In the genomic region with DNA sequence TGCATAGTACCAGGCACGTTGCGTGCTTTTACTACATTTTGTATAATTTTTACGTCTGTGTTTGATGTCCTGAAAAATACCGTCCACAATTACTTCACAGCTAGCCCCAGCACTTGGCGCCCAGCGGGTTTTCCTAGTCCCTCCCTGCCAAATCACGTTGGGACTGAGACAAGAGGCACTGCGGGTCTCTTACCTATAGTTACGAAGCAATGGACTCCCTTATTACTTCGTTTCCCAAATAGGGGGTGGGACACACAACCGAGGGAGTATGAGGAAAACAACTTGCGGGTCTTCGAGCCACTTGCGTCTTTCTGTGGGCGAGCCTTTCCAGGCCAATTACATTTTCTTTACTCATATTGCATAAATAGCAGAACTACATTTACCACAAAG, we compare ENCODE assay signal across 8 cellular contexts. TPM values are rescaled to one million over a fixed set of nuclear protein-coding genes. Genes with fewer than 3 reads are reported as not detected.
DNase-seq lines count a peak whose midpoint lies in the region; ATAC-seq, FAIRE-seq and TF ChIP-seq lines count a peak whose summit lies in the region.

No MANE protein-coding gene starts in this region.

- CTCF ChIA-PET in AG04450 (lab: Charles Lee) = interaction anchor here (0.8 to 1.7 kb wide), 2 partner anchors 9 to 437 kb away, joined by 4 to 10 read pairs; no protein-coding TSS in a partner anchor
- CTCF ChIA-PET in activated CD8-positive, alpha-beta T cell treated with anti-CD3 and anti-CD28 coated beads, Interleukin-2, amount 10 ng/mL, durations not matched to agents 7 days and 5 days (lab: Charles Lee) = interaction anchor here (1.1 to 2.7 kb wide), 3 partner anchors 9 to 15 kb away, joined by 4 to 24 read pairs (median 14); no protein-coding TSS in a partner anchor

- TF ChIP-seq POLR2A in H54 (IDR thresholded peaks at IDR 0.05; ENCODE audit: low read depth, low read length) (no peak), sigmoid colon (IDR thresholded peaks at IDR 0.05) (no peak)

- H3K27me3 ChIP-seq in AG04450 (ENCODE audit: control insufficient read depth, insufficient read depth, low read length) (no peaks in the 10 kb centered on the region), cardiac muscle cell (no peaks in the 10 kb centered on the region), sigmoid colon (no peaks in the 10 kb centered on the region)

- peak overlapping the region; percentile 85 for H3K4me3 ChIP-seq in AG04450 (ENCODE audit: low read depth, low read length)
- peak overlapping the region; percentile 47 for H3K4me3 ChIP-seq in cardiac muscle cell
- peak overlapping the region; percentile 55 to 78 (median 64) for H3K4me3 ChIP-seq in sigmoid colon

- no peaks in the 10 kb centered on the region for H3K4me1 ChIP-seq in cardiac muscle cell (ENCODE audit: low read depth)
- H3K4me1 ChIP-seq in sigmoid colon = peaks cover 0 to 22% (median 17%) of the 10 kb centered on the region in 4 donors

- no peak for TF ChIP-seq EP300 in sigmoid colon (IDR thresholded peaks at IDR 0.05)

- peaks cover 26% of the 10 kb centered on the region for H3K4me1 Mint-ChIP-seq in activated CD8-positive, alpha-beta T cell treated with anti-CD3 and anti-CD28 coated beads, Interleukin-2, amount 10 ng/mL, durations not matched to agents 7 days and 5 days (ENCODE audit: low read depth)

- H3K27ac ChIP-seq in AG04450 (ENCODE audit: low read depth, low read length) = peak overlapping the region; percentile 47
- H3K27ac ChIP-seq in cardiac muscle cell = peak overlapping the region; percentile 88
- H3K27ac ChIP-seq in sigmoid colon = peak overlapping the region; percentile 83 to 94 (median 91)

- POLR2A ChIA-PET in AG04450 (lab: Yijun Ruan, JAX) = no interaction called here
- POLR2A ChIA-PET in activated CD8-positive, alpha-beta T cell treated with anti-CD3 and anti-CD28 coated beads, Interleukin-2, amount 10 ng/mL, durations not matched to agents 7 days and 5 days (lab: Charles Lee) = interaction anchor here (0.6 to 0.7 kb wide), 3 partner anchors 55 to 586 kb away, joined by 3 to 5 read pairs (median 3); no protein-coding TSS in a partner anchor

- peaks cover 6% of the 10 kb centered on the region for H3K27me3 Mint-ChIP-seq in activated CD8-positive, alpha-beta T cell treated with anti-CD3 and anti-CD28 coated beads, Interleukin-2, amount 10 ng/mL, durations not matched to agents 7 days and 5 days (ENCODE audit: low read depth)

- H3K27ac Mint-ChIP-seq in activated CD8-positive, alpha-beta T cell treated with anti-CD3 and anti-CD28 coated beads, Interleukin-2, amount 10 ng/mL, durations not matched to agents 7 days and 5 days = peak overlapping the region; percentile 98

- 2% methylated on average over 15 of the region's 15 CpGs for WGBS in sigmoid colon, 2 donors

- H3K36me3 Mint-ChIP-seq in activated CD8-positive, alpha-beta T cell treated with anti-CD3 and anti-CD28 coated beads, Interleukin-2, amount 10 ng/mL, durations not matched to agents 7 days and 5 days (ENCODE audit: low read depth) = peaks cover 6% of the 10 kb centered on the region

- no peaks in the 10 kb centered on the region for H3K9me3 Mint-ChIP-seq in activated CD8-positive, alpha-beta T cell treated with anti-CD3 and anti-CD28 coated beads, Interleukin-2, amount 10 ng/mL, durations not matched to agents 7 days and 5 days (ENCODE audit: insufficient read depth)

- H3K9me3 ChIP-seq in AG04450 (ENCODE audit: control insufficient read depth, insufficient read depth, low read length) (no peaks in the 10 kb centered on the region), cardiac muscle cell (ENCODE audit: low read depth) (no peaks in the 10 kb centered on the region), sigmoid colon (no peaks in the 10 kb centered on the region)

- no peak for ATAC-seq in activated CD8-positive, alpha-beta T cell treated with anti-CD3 and anti-CD28 coated beads, Interleukin-2, amount 10 ng/mL, durations not matched to agents 7 days and 5 days
- ATAC-seq in GM18861 (IDR thresholded peaks at IDR 0.05; ENCODE audit: unreplicated experiment) = no peak
- ATAC-seq in GM18517 (IDR thresholded peaks at IDR 0.05; ENCODE audit: unreplicated experiment) = no peak

- H3K36me3 ChIP-seq in cardiac muscle cell = no peaks in the 10 kb centered on the region
- H3K36me3 ChIP-seq in sigmoid colon = no peaks in the 10 kb centered on the region

- intact Hi-C loops in sigmoid colon (cut with DNase I) = loop anchor here (5.0 to 10.0 kb wide), 2 partner anchors 445 to 678 kb away; partner anchors contain the start of genes TBC1D23 and TMEM45A

- DNase-seq in AG04450 (ENCODE audit: low read depth, low spot score) (no peak), H54 (ENCODE audit: insufficient read length, low spot score) (peak; percentile 7), cardiac muscle cell (ENCODE audit: low read depth in 1 of 2, low spot score in 1 of 2) (no peak), sigmoid colon (peak; percentile 66), MV-4-11 (lab: John Stamatoyannopoulos, UW) (no peak)
- peak; percentile 28 for DNase-seq in activated CD8-positive, alpha-beta T cell treated with anti-CD3 and anti-CD28 coated beads, Interleukin-2, amount 10 ng/mL, durations not matched to agents 7 days and 5 days

- H3K4me3 Mint-ChIP-seq in activated CD8-positive, alpha-beta T cell treated with anti-CD3 and anti-CD28 coated beads, Interleukin-2, amount 10 ng/mL, durations not matched to agents 7 days and 5 days = peak overlapping the region; percentile 92

- FAIRE-seq in H54 (lab: Jason Lieb, UNC) = no peak

- TF ChIP-seq CTCF in AG04450 (IDR thresholded peaks at IDR 0.05; ENCODE audit: low read depth, low read length) (no peak), cardiac muscle cell (IDR thresholded peaks at IDR 0.05; ENCODE audit: low read depth, low read length) (no peak), sigmoid colon (IDR thresholded peaks at IDR 0.05) (no peak)

RNA-seq across cellular contexts. Expression of gene CMSS1, which starts 0.6 kb away (rescaled TPM):
- 11.9 and 15.7 TPM in 2 replicates for polyA plus RNA-seq in AG04450 (2011; rRNA removed)
- 2.9 and 5.1 TPM in 2 replicates for polyA minus RNA-seq in AG04450 (2011; rRNA and poly(A)+ RNA removed)
- total RNA-seq in activated CD8-positive, alpha-beta T cell treated with anti-CD3 and anti-CD28 coated beads, Interleukin-2, amount 10 ng/mL, durations not matched to agents 7 days and 5 days = 10 to 100 TPM; 42.1 to 42.6 TPM
- total RNA-seq in cardiac muscle cell = 13.1 and 17.9 TPM in 2 replicates
- polyA plus RNA-seq in cardiac muscle cell = 32.8 and 32.9 TPM in 2 replicates
- total RNA-seq in sigmoid colon = 10 to 100 TPM; 11.1 to 19.4 (median 16.6) TPM
- polyA plus RNA-seq in sigmoid colon = 10 to 100 TPM in 1 of 3 donors, 1 to 10 TPM in 2; 6.0 to 19.2 (median 7.6) TPM

Comparison
In these comparisons a context has a peak if more than half of its experiments do, and no peak if none do; other contexts are left out.
1. DNase-seq: peak in H54 (single experiment), activated CD8-positive, alpha-beta T cell treated with anti-CD3 and anti-CD28 coated beads, Interleukin-2, amount 10 ng/mL, durations not matched to agents 7 days and 5 days (single experiment) and sigmoid colon (single experiment); none in AG04450 (single experiment), cardiac muscle cell (0 of 2) and MV-4-11 (single experiment).
2. Peak in every context shown above with its lines, with median percentiles within 50 percentile points of each other: H3K27ac ChIP-seq and H3K4me3 ChIP-seq.